13 cellular contexts compared by ENCODE assay signal in the genomic region with DNA sequence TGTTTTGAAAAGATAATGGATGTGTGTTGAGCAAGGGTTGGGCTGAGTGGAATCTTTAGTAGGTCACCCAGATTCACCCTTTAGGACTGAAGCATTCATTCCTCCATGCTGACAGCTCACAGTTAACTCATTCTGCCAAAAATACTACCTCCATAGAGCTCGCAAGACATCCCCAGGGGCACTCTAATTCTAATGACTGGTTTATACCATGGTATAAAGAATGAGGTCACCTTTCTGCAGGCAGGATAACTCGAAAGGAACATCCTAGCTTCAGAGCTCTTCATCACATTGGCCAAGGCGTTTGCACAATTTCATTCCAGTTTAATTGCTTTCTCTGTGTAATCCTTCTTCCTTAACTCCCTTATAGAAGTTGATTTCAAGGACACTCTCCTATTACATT.
A peak's percentile ranks its signal among the peaks of the same experiment; 100 is the strongest.
DNase-seq lines count a peak whose midpoint lies in the region; ATAC-seq and TF ChIP-seq lines count a peak whose summit lies in the region.
"Had no signal": no experiment of that assay in that cellular context is flagged by ENCODE, and none has a peak within 500 bp of the region (broad histone marks: within the 10 kb centered on the region; RNA-seq: fewer than 3 reads in every experiment).

No MANE protein-coding gene starts in this region.

- H3K9me3 Mint-ChIP-seq in T-cell, result peaks cover 11 to 28% (median 16%) of the 10 kb centered on the region in 3 donors

- H3K27me3 Mint-ChIP-seq in T-cell, result no peaks in the 10 kb centered on the region
- H3K27me3 Mint-ChIP-seq: CD4-positive, alpha-beta T cell had no signal

- H4K20me1 ChIP-seq in SU-DHL-6 (ENCODE audit: low read depth, low read length), result no peaks in the 10 kb centered on the region

- H3K27me3 ChIP-seq in SU-DHL-6 (ENCODE audit: low read length), result no peaks in the 10 kb centered on the region

- CTCF ChIA-PET in T-cell (lab: Charles Lee), result no interaction called here

- no peaks in the 10 kb centered on the region for H3K79me2 ChIP-seq in SU-DHL-6 (ENCODE audit: insufficient read depth, low read length)

- no peaks in the 10 kb centered on the region for H3K36me3 Mint-ChIP-seq in T-cell

- no peaks in the 10 kb centered on the region for H3K9me2 ChIP-seq in SU-DHL-6 (replicated peaks; ENCODE audit: insufficient read depth, low read length)

- peak; percentile 51 for ATAC-seq in omental fat pad (ENCODE audit: low FRiP score)
- ATAC-seq in GM21723 (IDR thresholded peaks at IDR 0.05; ENCODE audit: unreplicated experiment), result no peak
- ATAC-seq in T-cell (replicated peaks in 1 of 4), result no peak
- ATAC-seq: A549, GM23338 had no signal

- H3K27ac ChIP-seq in SU-DHL-6 (ENCODE audit: low read depth, low read length), result no peak overlapping the region
- H3K27ac ChIP-seq: A549, C4-2B had no signal

- peak overlapping the region; percentile 5 for H2AFZ ChIP-seq in SU-DHL-6 (ENCODE audit: low read depth, low read length, severe bottlenecking)
- H2AFZ ChIP-seq: GM23338 had no signal

- H3K4me3 Mint-ChIP-seq in T-cell, result no peak overlapping the region
- H3K4me3 Mint-ChIP-seq: CD4-positive, alpha-beta T cell; GM23338 had no signal

- no peak overlapping the region for H3K9ac ChIP-seq in SU-DHL-6 (ENCODE audit: low read length)

- H3F3A ChIP-seq in SU-DHL-6 (ENCODE audit: insufficient read depth), result no peaks in the 10 kb centered on the region

- 0 out of 2 replicates have a peak, but pooled peaks cover 3% of the 10 kb centered on the region for H3K36me3 ChIP-seq in SU-DHL-6 (ENCODE audit: low read length)

- no peaks in the 10 kb centered on the region for H3K4me1 Mint-ChIP-seq in T-cell
- H3K4me1 Mint-ChIP-seq: GM23338 had no signal

- TF ChIP-seq CTCF in SU-DHL-6 (IDR thresholded peaks at IDR 0.05; ENCODE audit: insufficient read depth, low read length, poor library complexity, severe bottlenecking) (no peak), fibroblast of villous mesenchyme (IDR thresholded peaks at IDR 0.05; ENCODE audit: insufficient read depth, low read depth, low read length) (no peak), omental fat pad (IDR thresholded peaks at IDR 0.05) (no peak)

- DNase-seq in fibroblast of villous mesenchyme (ENCODE audit: low read depth), result peak; percentile 18
- DNase-seq in omental fat pad (ENCODE audit: low spot score), result no peak
- no peak for DNase-seq in T-cell
- no peak for DNase-seq in HuH-7.5 (ENCODE audit: low spot score)
- DNase-seq: AML-193; Caco-2; CD4-positive, alpha-beta T cell; HCEC 1CT had no signal

- no peak overlapping the region for H3K4me2 ChIP-seq in SU-DHL-6 (ENCODE audit: low read depth, low read length, poor library complexity, severe bottlenecking)
- H3K4me2 ChIP-seq: A549, GM23338 had no signal

- H3K27ac Mint-ChIP-seq in T-cell, result no peak overlapping the region
- H3K27ac Mint-ChIP-seq: CD4-positive, alpha-beta T cell; GM23338 had no signal

- H3K9me3 ChIP-seq in SU-DHL-6 (ENCODE audit: insufficient read depth, low read length), result no peaks in the 10 kb centered on the region
- H3K9me3 ChIP-seq: A549, Caco-2 had no signal

- POLR2A ChIA-PET in T-cell (lab: Charles Lee), result no interaction called here

- H3K4me3 ChIP-seq in SU-DHL-6 (ENCODE audit: insufficient read depth, low read length, poor library complexity, severe bottlenecking) (no peak overlapping the region), fibroblast of villous mesenchyme (ENCODE audit: low read depth, low read length) (no peak overlapping the region)
- H3K4me3 ChIP-seq: A549, GM23338 had no signal
